In genomic region chr22:19402642-19403191, GRCh38 we compare ENCODE assay signal across 2 cellular contexts.
A peak's percentile ranks its signal among the peaks of the same experiment; 100 is the strongest.
TF ChIP-seq lines count a peak whose summit lies in the region.

No MANE protein-coding gene starts in this region.

TF ChIP-seq in HEK293, 187 proteins besides CTCF, POLR2A, EP300 and RAD21:
- TF ChIP-seq ZNF473 (tag by site-specific recombination; IDR thresholded peaks at IDR 0.05) (no peak), ZBTB1 (tag by site-specific recombination; IDR thresholded peaks at IDR 0.05) (no peak), BCL11B (tag by site-specific recombination; IDR thresholded peaks at IDR 0.05; ENCODE audit: low read depth) (no peak), ZNF140 (tag by site-specific recombination; IDR thresholded peaks at IDR 0.05) (0 out of 2 replicates have a peak, but pooled peaks have one; percentile 11)
- TF ChIP-seq, protein P1, sequence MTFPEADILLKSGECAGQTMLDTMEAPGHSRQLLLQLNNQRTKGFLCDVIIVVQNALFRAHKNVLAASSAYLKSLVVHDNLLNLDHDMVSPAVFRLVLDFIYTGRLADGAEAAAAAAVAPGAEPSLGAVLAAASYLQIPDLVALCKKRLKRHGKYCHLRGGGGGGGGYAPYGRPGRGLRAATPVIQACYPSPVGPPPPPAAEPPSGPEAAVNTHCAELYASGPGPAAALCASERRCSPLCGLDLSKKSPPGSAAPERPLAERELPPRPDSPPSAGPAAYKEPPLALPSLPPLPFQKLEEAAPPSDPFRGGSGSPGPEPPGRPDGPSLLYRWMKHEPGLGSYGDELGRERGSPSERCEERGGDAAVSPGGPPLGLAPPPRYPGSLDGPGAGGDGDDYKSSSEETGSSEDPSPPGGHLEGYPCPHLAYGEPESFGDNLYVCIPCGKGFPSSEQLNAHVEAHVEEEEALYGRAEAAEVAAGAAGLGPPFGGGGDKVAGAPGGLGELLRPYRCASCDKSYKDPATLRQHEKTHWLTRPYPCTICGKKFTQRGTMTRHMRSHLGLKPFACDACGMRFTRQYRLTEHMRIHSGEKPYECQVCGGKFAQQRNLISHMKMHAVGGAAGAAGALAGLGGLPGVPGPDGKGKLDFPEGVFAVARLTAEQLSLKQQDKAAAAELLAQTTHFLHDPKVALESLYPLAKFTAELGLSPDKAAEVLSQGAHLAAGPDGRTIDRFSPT (tag by site-specific recombination; IDR thresholded peaks at IDR 0.05) = no peak
TF ChIP-seq in HEK293: peak in this region for 1.

TF ChIP-seq in GM12878, 131 proteins besides CTCF, POLR2A, EP300 and RAD21:
- TF ChIP-seq FOS (IDR thresholded peaks at IDR 0.05; ENCODE audit: borderline replicate concordance, extremely low read depth, insufficient read length) = no peak
TF ChIP-seq in GM12878: peak in this region for 0.
